Comparison of ENCODE assay signal across 10 cellular contexts in the genomic region with DNA sequence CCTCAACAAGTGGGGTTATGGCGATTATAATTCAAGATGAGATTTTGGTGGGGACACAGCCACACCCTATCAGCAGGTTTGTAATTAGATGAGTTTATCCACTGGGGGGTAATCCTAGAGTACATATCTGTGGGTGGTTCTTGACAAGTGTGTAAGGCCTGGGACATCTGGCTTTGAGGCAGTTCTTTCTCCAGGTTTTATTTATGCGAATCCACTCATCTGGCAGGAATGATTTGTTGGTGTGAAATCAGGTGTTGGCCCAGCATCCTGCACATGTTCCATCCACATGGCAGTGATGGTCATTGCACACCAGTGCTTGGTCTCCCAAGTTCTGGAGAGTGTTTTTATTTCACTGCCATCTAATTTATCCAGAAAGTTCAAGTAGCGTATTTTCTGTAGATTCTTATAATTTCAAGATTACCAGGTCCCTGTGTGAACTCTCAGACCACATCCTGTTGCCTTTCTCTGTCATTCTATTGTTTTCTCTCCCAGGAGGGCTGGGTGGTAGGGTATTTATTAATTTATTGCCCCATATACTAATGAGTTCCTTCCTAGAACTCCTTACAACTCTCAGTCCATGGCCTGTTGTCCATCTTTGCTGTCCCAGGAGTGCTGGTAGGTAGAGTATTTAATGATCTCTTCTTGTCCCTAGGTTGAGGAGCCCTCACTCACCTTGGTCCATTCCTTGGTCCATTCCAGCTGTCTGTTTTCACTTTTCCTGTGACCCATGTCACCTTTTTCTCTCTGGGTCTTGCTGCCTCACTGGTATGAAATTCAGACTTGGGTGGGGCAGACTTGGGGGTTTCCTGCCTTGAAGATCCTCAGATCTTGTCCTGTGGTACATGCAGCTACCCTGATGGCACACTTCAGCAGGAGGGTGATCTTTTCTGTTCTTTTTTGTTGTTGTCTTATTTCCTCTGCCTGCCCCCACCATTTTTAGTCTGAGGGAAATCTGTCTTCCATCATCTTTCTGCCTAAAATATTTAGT. TPM values are rescaled to one million over a fixed set of nuclear protein-coding genes. Genes with fewer than 3 reads are reported as not detected.
DNase-seq lines count a peak whose midpoint lies in the region; ATAC-seq, FAIRE-seq and TF ChIP-seq lines count a peak whose summit lies in the region.
"Had no signal": no experiment of that assay in that cellular context is flagged by ENCODE, and none has a peak within 500 bp of the region (broad histone marks: within the 10 kb centered on the region; RNA-seq: fewer than 3 reads in every experiment).

No MANE protein-coding gene starts in this region.

- TF ChIP-seq CTCF in activated CD8-positive, alpha-beta T cell treated with anti-CD3 and anti-CD28 coated beads for 36 hours (IDR thresholded peaks at IDR 0.05) = no peak
- no peak for TF ChIP-seq CTCF in natural killer cell (IDR thresholded peaks at IDR 0.05)
- no peak for TF ChIP-seq CTCF in mucosa of descending colon (IDR thresholded peaks at IDR 0.05)

- H3K36me3 Mint-ChIP-seq in activated CD4-positive, alpha-beta T cell treated with anti-CD3 and anti-CD28 coated beads for 36 hours (ENCODE audit: low read depth) = peaks cover 59% of the 10 kb centered on the region
- peaks cover 68% of the 10 kb centered on the region for H3K36me3 Mint-ChIP-seq in activated CD8-positive, alpha-beta T cell treated with anti-CD3 and anti-CD28 coated beads for 36 hours (ENCODE audit: low read depth)
- peaks cover 7% of the 10 kb centered on the region for H3K36me3 Mint-ChIP-seq in natural killer cell

- POLR2A ChIA-PET in activated CD4-positive, alpha-beta T cell treated with anti-CD3 and anti-CD28 coated beads for 36 hours (lab: Charles Lee) = no interaction called here
- POLR2A ChIA-PET in activated CD8-positive, alpha-beta T cell treated with anti-CD3 and anti-CD28 coated beads for 36 hours (lab: Charles Lee) = no interaction called here

- DNase-seq in activated CD4-positive, alpha-beta T cell treated with anti-CD3 and anti-CD28 coated beads for 36 hours = no peak
- DNase-seq in activated CD4-positive, alpha-beta T cell treated with anti-CD3 and anti-CD28 coated beads for 48 hours = no peak
- DNase-seq in activated CD8-positive, alpha-beta T cell treated with anti-CD3 and anti-CD28 coated beads for 36 hours = peak; percentile 45
- DNase-seq in natural killer cell (no peak), mucosa of descending colon (no peak), small intestine (no peak)
- DNase-seq: cortex of kidney, PC-3 had no signal

- H3K27me3 Mint-ChIP-seq in activated CD4-positive, alpha-beta T cell treated with anti-CD3 and anti-CD28 coated beads for 36 hours = no peaks in the 10 kb centered on the region
- H3K27me3 Mint-ChIP-seq in activated CD8-positive, alpha-beta T cell treated with anti-CD3 and anti-CD28 coated beads for 36 hours = no peaks in the 10 kb centered on the region
- no peaks in the 10 kb centered on the region for H3K27me3 Mint-ChIP-seq in natural killer cell (ENCODE audit: low read depth in 2 of 2)

- H3K4me1 ChIP-seq in mucosa of descending colon (ENCODE audit: low read depth) (peaks cover 3% of the 10 kb centered on the region), small intestine (ENCODE audit: control insufficient read depth in 2 of 2, insufficient read depth in 1 of 2, low read depth in 1 of 2, low read length in 1 of 2) (peaks cover 2 to 12% of the 10 kb centered on the region in 2 donors)

- no peak for FAIRE-seq in small intestine (lab: Jason Lieb, UNC)

- peak overlapping the region; percentile 84 for H3K27ac Mint-ChIP-seq in activated CD4-positive, alpha-beta T cell treated with anti-CD3 and anti-CD28 coated beads for 36 hours
- peak overlapping the region; percentile 90 for H3K27ac Mint-ChIP-seq in activated CD8-positive, alpha-beta T cell treated with anti-CD3 and anti-CD28 coated beads for 36 hours
- peak overlapping the region; percentile 78 to 86 for H3K27ac Mint-ChIP-seq in natural killer cell

- no peaks in the 10 kb centered on the region for H3K27me3 ChIP-seq in small intestine (ENCODE audit: control insufficient read depth in 2 of 2, insufficient read depth in 2 of 2, low read length in 2 of 2)

- WGBS in small intestine, 3 donors = 82 to 90% (median 83%) methylated on average over 3 of the region's 3 CpGs

- no peaks in the 10 kb centered on the region for H3K9me3 ChIP-seq in mucosa of descending colon
- H3K9me3 ChIP-seq in small intestine (ENCODE audit: control insufficient read depth, low read depth) = no peaks in the 10 kb centered on the region

- CTCF ChIA-PET in activated CD4-positive, alpha-beta T cell treated with anti-CD3 and anti-CD28 coated beads for 36 hours (lab: Charles Lee) = no interaction called here
- CTCF ChIA-PET in activated CD8-positive, alpha-beta T cell treated with anti-CD3 and anti-CD28 coated beads for 36 hours (lab: Charles Lee) = interaction anchor here (1.3 kb wide), 1 partner anchor 18 kb away, joined by 3 read pairs; no protein-coding TSS in a partner anchor

- peak overlapping the region in 1 of 2 donors; percentile 6 for H3K27ac ChIP-seq in small intestine (ENCODE audit: low read depth in 1 of 2, low read length in 1 of 2)

- H3K4me3 ChIP-seq in mucosa of descending colon = no peak overlapping the region
- no peak overlapping the region for H3K4me3 ChIP-seq in small intestine (ENCODE audit: low read depth in 1 of 2, low read length in 2 of 2)

- H3K9me3 Mint-ChIP-seq in activated CD4-positive, alpha-beta T cell treated with anti-CD3 and anti-CD28 coated beads for 36 hours (ENCODE audit: low read depth) = peaks cover 3% of the 10 kb centered on the region
- peaks cover 6% of the 10 kb centered on the region for H3K9me3 Mint-ChIP-seq in activated CD8-positive, alpha-beta T cell treated with anti-CD3 and anti-CD28 coated beads for 36 hours
- no peaks in the 10 kb centered on the region for H3K9me3 Mint-ChIP-seq in natural killer cell

- ATAC-seq in activated CD4-positive, alpha-beta T cell treated with anti-CD3 and anti-CD28 coated beads for 36 hours = peak; percentile 50
- ATAC-seq in HG03064 (IDR thresholded peaks at IDR 0.05; ENCODE audit: low read depth, unreplicated experiment) (peak; percentile 56), natural killer cell (peak; percentile 45 to 63 (median 52)), GM18870 (IDR thresholded peaks at IDR 0.05; ENCODE audit: unreplicated experiment) (no peak), mucosa of descending colon (no peak)
- ATAC-seq in activated CD8-positive, alpha-beta T cell treated with anti-CD3 and anti-CD28 coated beads for 36 hours = peak; percentile 65
- ATAC-seq: PC-3 had no signal

- intact Hi-C loops in activated CD4-positive, alpha-beta T cell treated with anti-CD3 and anti-CD28 coated beads for 36 hours (cut with DNase I, micrococcal nuclease) = loop anchor here in 1 of 2 experiments (5.0 kb wide), 1 partner anchor 53 kb away; no protein-coding TSS in a partner anchor
- intact Hi-C loops in activated CD8-positive, alpha-beta T cell treated with anti-CD3 and anti-CD28 coated beads for 36 hours (cut with micrococcal nuclease) = loop anchor here (10.0 kb wide), 1 partner anchor 101 kb away; no protein-coding TSS in a partner anchor
- intact Hi-C loops in natural killer cell (cut with micrococcal nuclease) = no loop called here
- intact Hi-C loops in mucosa of descending colon (cut with DNase I, micrococcal nuclease) = no loop called here

- no peaks in the 10 kb centered on the region for H3K36me3 ChIP-seq in mucosa of descending colon (ENCODE audit: low read depth)
- no peaks in the 10 kb centered on the region for H3K36me3 ChIP-seq in small intestine (ENCODE audit: control insufficient read depth in 2 of 2, insufficient read depth in 2 of 2, low read length in 2 of 2)

- peaks cover 77% of the 10 kb centered on the region for H3K4me1 Mint-ChIP-seq in activated CD4-positive, alpha-beta T cell treated with anti-CD3 and anti-CD28 coated beads for 36 hours
- H3K4me1 Mint-ChIP-seq in activated CD8-positive, alpha-beta T cell treated with anti-CD3 and anti-CD28 coated beads for 36 hours (ENCODE audit: low read depth) = peaks cover 81% of the 10 kb centered on the region
- peaks cover 57 to 60% of the 10 kb centered on the region in 2 donors for H3K4me1 Mint-ChIP-seq in natural killer cell

- no peak overlapping the region for H3K4me3 Mint-ChIP-seq in activated CD4-positive, alpha-beta T cell treated with anti-CD3 and anti-CD28 coated beads for 36 hours
- H3K4me3 Mint-ChIP-seq in activated CD8-positive, alpha-beta T cell treated with anti-CD3 and anti-CD28 coated beads for 36 hours = peak overlapping the region; percentile 0
- H3K4me3 Mint-ChIP-seq in natural killer cell = peak overlapping the region; percentile 67

RNA-seq across cellular contexts. Expression of gene RALA, which starts 10.5 kb away (rescaled TPM):
- total RNA-seq in activated CD4-positive, alpha-beta T cell treated with anti-CD3 and anti-CD28 coated beads for 36 hours = 10 to 100 TPM; 30.7 to 33.7 TPM
- total RNA-seq in activated CD8-positive, alpha-beta T cell treated with anti-CD3 and anti-CD28 coated beads for 36 hours = 10 to 100 TPM; 32.5 to 32.8 TPM
- total RNA-seq in natural killer cell (10 to 100 TPM; 10.2 to 22.0 (median 16.8) TPM), mucosa of descending colon (10 to 100 TPM; 35.6 to 52.5 (median 50.3) TPM)
- polyA plus RNA-seq in small intestine = 10 to 100 TPM; 43.2 to 57.7 (median 56.2) TPM

Comparison
In these comparisons a context has a peak if more than half of its experiments do, and no peak if none do; other contexts are left out.
1. ATAC-seq: peak in activated CD4-positive, alpha-beta T cell treated with anti-CD3 and anti-CD28 coated beads for 36 hours (single experiment), HG03064 (single experiment), activated CD8-positive, alpha-beta T cell treated with anti-CD3 and anti-CD28 coated beads for 36 hours (single experiment) and natural killer cell (3 of 3); none in GM18870 (single experiment) and mucosa of descending colon (single experiment).
2. Peak in every context shown above with its lines, with median percentiles within 50 percentile points of each other: H3K27ac Mint-ChIP-seq.